In the genomic region with DNA sequence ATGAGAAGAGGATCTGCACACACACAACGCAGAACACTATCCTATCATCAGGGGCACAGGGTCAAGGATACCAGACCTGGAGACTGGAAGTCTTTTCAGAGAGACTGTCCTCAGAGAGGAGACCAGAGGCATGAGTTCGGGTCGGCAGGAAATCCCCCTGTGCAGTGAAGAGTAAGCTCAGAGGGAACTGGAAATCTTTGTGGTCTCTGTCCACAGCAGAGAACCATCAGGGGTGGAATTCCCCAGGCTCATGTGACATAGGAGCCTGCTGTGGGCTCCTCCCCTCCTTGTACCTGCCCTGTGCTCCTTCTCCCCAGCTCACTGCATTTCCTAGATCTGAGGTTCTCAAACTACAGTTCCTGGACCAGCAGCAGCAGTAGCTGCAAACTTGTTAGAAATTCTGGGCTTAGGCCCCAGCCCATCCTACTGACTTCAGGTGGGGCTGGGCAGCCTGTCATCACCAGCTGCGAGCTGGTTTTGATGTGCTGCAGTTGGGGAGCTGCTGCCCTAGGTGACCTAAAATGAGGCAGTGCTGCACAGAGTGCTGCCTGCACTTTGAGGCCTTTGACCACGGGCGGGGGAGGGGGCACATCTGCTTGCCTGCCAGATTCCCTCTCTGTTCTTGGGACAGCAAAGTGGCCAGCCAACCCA, we compare ENCODE assay signal across 9 cellular contexts. TPM values are rescaled to one million over a fixed set of nuclear protein-coding genes. Genes with fewer than 3 reads are reported as not detected.
A peak's percentile ranks its signal among the peaks of the same experiment; 100 is the strongest.
DNase-seq lines count a peak whose midpoint lies in the region; ATAC-seq and TF ChIP-seq lines count a peak whose summit lies in the region.
"Had no signal": no experiment of that assay in that cellular context is flagged by ENCODE, and none has a peak within 500 bp of the region (broad histone marks: within the 10 kb centered on the region; RNA-seq: fewer than 3 reads in every experiment).

No MANE protein-coding gene starts in this region.

- H3K27me3 ChIP-seq in BLaER1 = no peaks in the 10 kb centered on the region
- no peaks in the 10 kb centered on the region for H3K27me3 ChIP-seq in tibial nerve

- peaks cover 34% of the 10 kb centered on the region for H3K36me3 ChIP-seq in BLaER1
- H3K36me3 ChIP-seq in tibial nerve = no peaks in the 10 kb centered on the region

- no peak for TF ChIP-seq CTCF in tibial nerve (IDR thresholded peaks at IDR 0.05)

- 49 to 53% methylated on average over 6 of the region's 6 CpGs for WGBS in tibial nerve, 2 donors

- H3K27ac ChIP-seq in BLaER1 = 0 out of 2 replicates have a peak overlapping the region, but pooled peaks have one; percentile 6
- no peak overlapping the region for H3K27ac ChIP-seq in tibial nerve
- H3K27ac ChIP-seq: HL-60 had no signal

- peaks cover 73% of the 10 kb centered on the region for H4K20me1 ChIP-seq in BLaER1

- H3K27me3 Mint-ChIP-seq in stimulated activated naive B cell treated with anti-CD40 and anti-IgM and Interleukin-4, amounts not matched to agents 10 μg/mL and 1 μg/mL and 100 μg/mL, for 72 hours = no peaks in the 10 kb centered on the region

- peaks cover 40 to 73% of the 10 kb centered on the region in 2 donors for H3K4me1 Mint-ChIP-seq in stimulated activated naive B cell treated with anti-CD40 and anti-IgM and Interleukin-4, amounts not matched to agents 10 μg/mL and 1 μg/mL and 100 μg/mL, for 72 hours

- peaks cover 0 to 2% of the 10 kb centered on the region in 2 donors for H3K9me3 Mint-ChIP-seq in stimulated activated naive B cell treated with anti-CD40 and anti-IgM and Interleukin-4, amounts not matched to agents 10 μg/mL and 1 μg/mL and 100 μg/mL, for 72 hours

- peak overlapping the region; percentile 97 for H3K4me2 ChIP-seq in BLaER1

- no peak for TF ChIP-seq EP300 in tibial nerve (IDR thresholded peaks at IDR 0.05)

- peak overlapping the region; percentile 97; the same call in 1 of the 2 replicates for H3K9ac ChIP-seq in BLaER1

- peak overlapping the region; percentile 98 for H3K27ac Mint-ChIP-seq in stimulated activated naive B cell treated with anti-CD40 and anti-IgM and Interleukin-4, amounts not matched to agents 10 μg/mL and 1 μg/mL and 100 μg/mL, for 72 hours

- H3K36me3 Mint-ChIP-seq in stimulated activated naive B cell treated with anti-CD40 and anti-IgM and Interleukin-4, amounts not matched to agents 10 μg/mL and 1 μg/mL and 100 μg/mL, for 72 hours = peaks cover 19 to 28% of the 10 kb centered on the region in 2 donors

- TF ChIP-seq POLR2A in GM19099 (IDR thresholded peaks at IDR 0.05; ENCODE audit: extremely low read depth, insufficient read length, low read depth) (peak; percentile 70), tibial nerve (IDR thresholded peaks at IDR 0.05) (no peak)

- peaks cover 54% of the 10 kb centered on the region for H3K4me1 ChIP-seq in BLaER1
- H3K4me1 ChIP-seq in tibial nerve = peaks cover 0 to 51% (median 27%) of the 10 kb centered on the region in 4 donors

- peak; percentile 38 for ATAC-seq in HG03175 (IDR thresholded peaks at IDR 0.05; ENCODE audit: unreplicated experiment)
- peak; percentile 57 to 62 for ATAC-seq in activated CD4-positive, CD25-positive, alpha-beta regulatory T cell treated with anti-CD3 and anti-CD28 coated beads, Interleukin-2, amount 50 U/mL, for 24 hours
- peak; percentile 80 to 82 for ATAC-seq in stimulated activated naive B cell treated with anti-CD40 and anti-IgM and Interleukin-4, amounts not matched to agents 10 μg/mL and 1 μg/mL and 100 μg/mL, for 72 hours (replicated peaks)

- no peaks in the 10 kb centered on the region for H3K9me3 ChIP-seq in BLaER1
- no peaks in the 10 kb centered on the region for H3K9me3 ChIP-seq in tibial nerve

- H3K4me3 ChIP-seq in BLaER1 (0 out of 2 replicates have a peak overlapping the region, but pooled peaks have one; percentile 98), tibial nerve (no peak overlapping the region)

- peak overlapping the region; percentile 87 to 94 for H3K4me3 Mint-ChIP-seq in stimulated activated naive B cell treated with anti-CD40 and anti-IgM and Interleukin-4, amounts not matched to agents 10 μg/mL and 1 μg/mL and 100 μg/mL, for 72 hours

- DNase-seq in germinal center (ENCODE audit: low spot score) (peak; percentile 76), nucleus accumbens (lab: John Stamatoyannopoulos, UW) (no peak), tibial nerve (ENCODE audit: low spot score in 2 of 2) (no peak)
- DNase-seq in stimulated activated naive B cell treated with anti-CD40 and anti-IgM and Interleukin-4, amounts not matched to agents 10 μg/mL and 1 μg/mL and 100 μg/mL, for 72 hours = peak; percentile 87

RNA-seq across cellular contexts. Expression of gene ZMIZ2, which starts 2.4 kb away (rescaled TPM):
- total RNA-seq in tibial nerve = 10 to 100 TPM; 24.7 to 48.9 (median 32.7) TPM

RNA-seq across cellular contexts. Expression of gene PPIA, which starts 45.4 kb away (rescaled TPM):
- 1,000 to 10,000 TPM in 2 of 4 donors, 100 to 1,000 TPM in 2; 803 to 1,127 (median 967) TPM for total RNA-seq in tibial nerve

Comparison
In these comparisons a context has a peak if more than half of its experiments do, and no peak if none do; other contexts are left out.
1. DNase-seq: peak in germinal center (single experiment) and stimulated activated naive B cell treated with anti-CD40 and anti-IgM and Interleukin-4, amounts not matched to agents 10 μg/mL and 1 μg/mL and 100 μg/mL, for 72 hours (single experiment); none in nucleus accumbens (0 of 56) and tibial nerve (0 of 2).
2. Peak in every context shown above with its lines, with median percentiles within 50 percentile points of each other: ATAC-seq.